In genomic region chr11:86370922-86371614, GRCh38 we compare ENCODE assay signal across 1 cellular context.
TF ChIP-seq lines count a peak whose summit lies in the region.

No MANE protein-coding gene starts in this region.

TF ChIP-seq in K562, 482 proteins besides CTCF, POLR2A, EP300 and RAD21 (continued from another document):
- TF ChIP-seq CHAMP1 (IDR thresholded peaks at IDR 0.05) (0 out of 2 replicates have a peak, but pooled peaks have one; percentile 36), SMAD4 (CRISPR knock-in tag; conservative IDR thresholded peaks at IDR 0.05) (peak; percentile 52), ZNF740 (CRISPR knock-in tag; IDR thresholded peaks at IDR 0.05) (no peak), ZNF740 (tag; IDR thresholded peaks at IDR 0.05) (peak in 1 of 2 experiments; percentile 71; a peak in 1 of 4 replicates), SRSF7 (optimal IDR thresholded peaks at IDR 0.05; ENCODE audit: low read depth, low read length) (no peak), ZNF589 (CRISPR knock-in tag; IDR thresholded peaks at IDR 0.05; ENCODE audit: low read depth) (peak; percentile 44; the same call in 1 of the 2 replicates), HMGXB4 (CRISPR knock-in tag; IDR thresholded peaks at IDR 0.05) (no peak), MAFK (IDR thresholded peaks at IDR 0.05; ENCODE audit: low read length) (peak; percentile 86), HNRNPL (IDR thresholded peaks at IDR 0.05; ENCODE audit: low read depth, low read length) (no peak), FOSL1 (tag; conservative IDR thresholded peaks at IDR 0.05) (peak; percentile 37; the same call in 1 of the 2 replicates), CEBPG (CRISPR knock-in tag; IDR thresholded peaks at IDR 0.05) (peak; percentile 77), CEBPG (tag; conservative IDR thresholded peaks at IDR 0.05 in 1 of 2, IDR thresholded peaks at IDR 0.05 in 1 of 2) (peak in 1 of 2 experiments; percentile 75; a peak in 2 of 4 replicates), CCNT2 (IDR thresholded peaks at IDR 0.05; ENCODE audit: borderline replicate concordance, extremely low read depth, insufficient read length, low read depth, low read length) (no peak), PHF20 (IDR thresholded peaks at IDR 0.05; ENCODE audit: partially characterized antibody) (no peak), MYNN (IDR thresholded peaks at IDR 0.05) (no peak), MYNN (CRISPR knock-in tag; IDR thresholded peaks at IDR 0.05) (no peak), ZNF551 (CRISPR knock-in tag; IDR thresholded peaks at IDR 0.05) (no peak), GABPB2 (CRISPR knock-in tag; conservative IDR thresholded peaks at IDR 0.05) (no peak), MAFF (IDR thresholded peaks at IDR 0.05; ENCODE audit: low read length) (peak; percentile 83), ARID1B (IDR thresholded peaks at IDR 0.05) (0 out of 2 replicates have a peak, but pooled peaks have one; percentile 30), KLF10 (CRISPR knock-in tag; IDR thresholded peaks at IDR 0.05) (no peak), SIX5 (IDR thresholded peaks at IDR 0.05; ENCODE audit: borderline replicate concordance in 1 of 2, insufficient read depth in 1 of 2, low read depth in 1 of 2, low read length in 2 of 2) (no peak), ZBTB9 (CRISPR knock-in tag; IDR thresholded peaks at IDR 0.05) (no peak), C11orf30 (IDR thresholded peaks at IDR 0.05; ENCODE audit: low read depth) (peak; percentile 97), ZNF175 (CRISPR knock-in tag; IDR thresholded peaks at IDR 0.05; ENCODE audit: low read depth) (0 out of 2 replicates have a peak, but pooled peaks have one; percentile 27), DDX20 (tag; IDR thresholded peaks at IDR 0.05; ENCODE audit: low read depth) (peak; percentile 51; the same call in 1 of the 2 replicates), ZNF324 (CRISPR knock-in tag; IDR thresholded peaks at IDR 0.05) (no peak), TEAD1 (CRISPR knock-in tag; IDR thresholded peaks at IDR 0.05) (peak; percentile 19 to 84; a peak in 2 of 4 replicates)
TF ChIP-seq in K562: peak in this region for 46.
